Comparison of ENCODE assay signal across 8 cellular contexts in the genomic region with DNA sequence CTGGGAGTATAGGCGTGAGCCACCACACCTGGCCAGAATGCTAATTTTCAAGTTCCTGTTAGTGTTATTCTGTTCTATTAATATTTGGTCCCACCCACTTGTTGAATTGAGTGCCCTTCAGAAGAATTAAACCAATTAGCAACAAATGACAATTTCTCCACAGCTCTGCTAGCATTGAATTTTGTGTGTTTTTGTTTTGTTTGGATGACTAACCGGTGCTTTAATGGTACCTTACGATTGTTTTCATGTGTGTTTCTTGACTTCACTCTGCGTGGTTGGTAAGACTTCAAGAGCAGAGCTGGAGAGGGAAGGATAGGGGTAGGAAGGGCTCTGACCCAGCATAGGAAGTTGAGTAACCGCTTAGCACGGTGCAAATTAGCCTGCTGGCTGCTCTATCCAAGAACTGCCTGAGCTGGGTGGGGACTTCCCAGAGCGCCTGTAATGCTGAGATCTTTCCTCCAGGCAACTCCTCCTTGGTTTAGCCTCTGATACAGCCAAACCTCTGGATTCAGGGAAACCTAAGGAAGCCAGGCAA. TPM values are rescaled to one million over a fixed set of nuclear protein-coding genes. Genes with fewer than 3 reads are reported as not detected.
DNase-seq lines count a peak whose midpoint lies in the region; ATAC-seq and TF ChIP-seq lines count a peak whose summit lies in the region.

No MANE protein-coding gene starts in this region.

- no peaks in the 10 kb centered on the region for H3K27me3 ChIP-seq in right lobe of liver

- peaks cover 29% of the 10 kb centered on the region for H3K4me1 Mint-ChIP-seq in chondrocyte (ENCODE audit: low read depth)
- H3K4me1 Mint-ChIP-seq in stimulated activated naive CD8-positive, alpha-beta T cell treated with anti-CD3 and anti-CD28 coated beads, Interleukin-15, Interleukin-2, amounts not matched to agents 100 ng/mL and 50 ng/mL, for 24 hours (ENCODE audit: low read depth), result peaks cover 70% of the 10 kb centered on the region

- H3K9me3 ChIP-seq in right lobe of liver, result no peaks in the 10 kb centered on the region

- WGBS in right lobe of liver (ENCODE audit: insufficient coverage, low coverage, low lambda C conversion rate, missing lambda C conversion rate), result 27% methylated on average over 6 of the region's 7 CpGs

- no peak for TF ChIP-seq CTCF in chondrocyte (IDR thresholded peaks at IDR 0.05)
- peak in 1 of 4 donors; percentile 10 for TF ChIP-seq CTCF in right lobe of liver (IDR thresholded peaks at IDR 0.05)

- intact Hi-C loops in right lobe of liver (cut with DNase I) (no loop called here), posterior cingulate gyrus (cut with DNase I) (no loop called here)

- ATAC-seq in right lobe of liver, result peak; percentile 26 to 54 (median 50)

- no peaks in the 10 kb centered on the region for H3K27me3 Mint-ChIP-seq in chondrocyte (ENCODE audit: low read depth)
- no peaks in the 10 kb centered on the region for H3K27me3 Mint-ChIP-seq in stimulated activated naive CD8-positive, alpha-beta T cell treated with anti-CD3 and anti-CD28 coated beads, Interleukin-15, Interleukin-2, amounts not matched to agents 100 ng/mL and 50 ng/mL, for 24 hours

- TF ChIP-seq POLR2A in right lobe of liver (IDR thresholded peaks at IDR 0.05), result no peak

- H3K36me3 Mint-ChIP-seq in chondrocyte (ENCODE audit: low read depth), result peaks cover 4% of the 10 kb centered on the region
- peaks cover 41% of the 10 kb centered on the region for H3K36me3 Mint-ChIP-seq in stimulated activated naive CD8-positive, alpha-beta T cell treated with anti-CD3 and anti-CD28 coated beads, Interleukin-15, Interleukin-2, amounts not matched to agents 100 ng/mL and 50 ng/mL, for 24 hours (ENCODE audit: low read depth)

- H3K27ac Mint-ChIP-seq in chondrocyte (ENCODE audit: unreplicated experiment), result peak overlapping the region; percentile 84
- H3K27ac Mint-ChIP-seq in stimulated activated naive CD8-positive, alpha-beta T cell treated with anti-CD3 and anti-CD28 coated beads, Interleukin-15, Interleukin-2, amounts not matched to agents 100 ng/mL and 50 ng/mL, for 24 hours, result peak overlapping the region; percentile 98

- H3K4me1 ChIP-seq in right lobe of liver, result peaks cover 0 to 50% (median 13%) of the 10 kb centered on the region in 4 donors

- peak overlapping the region; percentile 29 to 75 (median 74) for H3K27ac ChIP-seq in right lobe of liver

- H3K9me3 Mint-ChIP-seq in chondrocyte (ENCODE audit: low read depth), result no peaks in the 10 kb centered on the region
- no peaks in the 10 kb centered on the region for H3K9me3 Mint-ChIP-seq in stimulated activated naive CD8-positive, alpha-beta T cell treated with anti-CD3 and anti-CD28 coated beads, Interleukin-15, Interleukin-2, amounts not matched to agents 100 ng/mL and 50 ng/mL, for 24 hours

- peak; percentile 92 for DNase-seq in AG08395 (ENCODE audit: low spot score)
- DNase-seq in H4 (ENCODE audit: low spot score), result peak; percentile 48
- peak; percentile 24 to 67 (median 60) for DNase-seq in T-helper 2 cell
- no peak for DNase-seq in chondrocyte (ENCODE audit: low spot score)
- DNase-seq in right lobe of liver, result peak in 2 of 3 donors; percentile 58 to 70
- no peak for DNase-seq in NCI-H1092 treated with DMSO at 0.1 percent for 48 hours (lab: John Stamatoyannopoulos, UW)
- DNase-seq in posterior cingulate gyrus, result no peak

- peak overlapping the region in 1 of 3 donors; percentile 6 for H3K4me3 ChIP-seq in right lobe of liver

- no peaks in the 10 kb centered on the region for H3K36me3 ChIP-seq in right lobe of liver

- H3K4me3 Mint-ChIP-seq in chondrocyte (ENCODE audit: unreplicated experiment), result peak overlapping the region; percentile 9
- peak overlapping the region; percentile 82 for H3K4me3 Mint-ChIP-seq in stimulated activated naive CD8-positive, alpha-beta T cell treated with anti-CD3 and anti-CD28 coated beads, Interleukin-15, Interleukin-2, amounts not matched to agents 100 ng/mL and 50 ng/mL, for 24 hours

RNA-seq across cellular contexts. Expression of gene ARPC1B, which starts 4.6 kb away (rescaled TPM):
- total RNA-seq in H4 (2014; rRNA removed; shearing (Covaris generic)), result 495 and 596 TPM in 2 replicates
- 120 to 134 TPM (median 130 TPM) in 3 replicates for total RNA-seq in chondrocyte
- 100 to 1,000 TPM in 2 of 6 experiments, 10 to 100 TPM in 4; 24.4 to 197 (median 52.7) TPM for total RNA-seq in right lobe of liver

RNA-seq across cellular contexts. Expression of gene PDAP1, which starts 29.3 kb away (rescaled TPM):
- 147 and 170 TPM in 2 replicates for total RNA-seq in H4 (2014; rRNA removed; shearing (Covaris generic))
- 91.2 to 101 TPM (median 92.2 TPM) in 3 replicates for total RNA-seq in chondrocyte
- total RNA-seq in right lobe of liver, result 10 to 100 TPM; 36.3 to 52.9 (median 39.6) TPM

RNA-seq across cellular contexts. Expression of gene BUD31, which starts 29.7 kb away (rescaled TPM):
- 169 and 186 TPM in 2 replicates for total RNA-seq in H4 (2014; rRNA removed; shearing (Covaris generic))
- 88.3 to 120 TPM (median 108 TPM) in 3 replicates for total RNA-seq in chondrocyte
- 10 to 100 TPM; 25.6 to 49.2 (median 33.3) TPM for total RNA-seq in right lobe of liver

RNA-seq across cellular contexts. Expression of gene ARPC1A, which starts 53.4 kb away (rescaled TPM):
- total RNA-seq in H4 (2014; rRNA removed; shearing (Covaris generic)), result 207 and 218 TPM in 2 replicates
- 103 to 110 TPM (median 104 TPM) in 3 replicates for total RNA-seq in chondrocyte
- total RNA-seq in right lobe of liver, result 10 to 100 TPM; 50.0 to 78.0 (median 63.4) TPM

RNA-seq across cellular contexts. Expression of gene PTCD1, which starts 59.5 kb away (rescaled TPM):
- 3.5 and 4.8 TPM in 2 replicates for total RNA-seq in H4 (2014; rRNA removed; shearing (Covaris generic))
- total RNA-seq in chondrocyte, result 4.4 to 5.8 TPM (median 5.4 TPM) in 3 replicates
- 1 to 10 TPM; 2.4 to 5.3 (median 2.8) TPM for total RNA-seq in right lobe of liver

Comparison
In these comparisons a context has a peak if more than half of its experiments do, and no peak if none do; other contexts are left out.
1. DNase-seq: peak in AG08395 (single experiment), H4 (single experiment), T-helper 2 cell (5 of 5) and right lobe of liver (2 of 3); none in chondrocyte (single experiment), NCI-H1092 treated with DMSO at 0.1 percent for 48 hours (single experiment) and posterior cingulate gyrus (0 of 10).